8 cellular contexts compared by ENCODE assay signal in genomic region chr3:150372320-150373118, GRCh38. TPM values are rescaled to one million over a fixed set of nuclear protein-coding genes. Genes with fewer than 3 reads are reported as not detected.
DNase-seq lines count a peak whose midpoint lies in the region; ATAC-seq, FAIRE-seq and TF ChIP-seq lines count a peak whose summit lies in the region.

No MANE protein-coding gene starts in this region.

- peak overlapping the region; percentile 23; the same call in 1 of the 2 replicates for H3K27ac ChIP-seq in HUES64 (ENCODE audit: low read depth, low read length)

- no peaks in the 10 kb centered on the region for H3K27me3 ChIP-seq in HUES64 (ENCODE audit: insufficient read depth, low read length)
- no peaks in the 10 kb centered on the region for H3K27me3 ChIP-seq in bronchial epithelial cell (ENCODE audit: control insufficient read depth, insufficient read depth, low read length)

- 86% methylated on average over 3 of the region's 3 CpGs for WGBS in HUES64

- no peaks in the 10 kb centered on the region for H3K9me3 ChIP-seq in HUES64 (ENCODE audit: insufficient read depth, low read depth, low read length)

- no peaks in the 10 kb centered on the region for H3K27me3 Mint-ChIP-seq in osteocyte (ENCODE audit: unreplicated experiment)

- peaks cover 72% of the 10 kb centered on the region for H3K4me1 Mint-ChIP-seq in osteocyte (ENCODE audit: unreplicated experiment)

- H3K4me3 Mint-ChIP-seq in osteocyte (ENCODE audit: unreplicated experiment) = no peak overlapping the region

- DNase-seq in GM10248 (ENCODE audit: extremely low spot score) (peak; percentile 21), bronchial epithelial cell (ENCODE audit: low read depth) (no peak), osteocyte (ENCODE audit: extremely low spot score, unreplicated experiment) (no peak), NCI-H2029 treated with DMSO at 0.1 percent for 48 hours (lab: John Stamatoyannopoulos, UW) (no peak)

- peaks cover 33% of the 10 kb centered on the region for H3K4me1 ChIP-seq in HUES64 (ENCODE audit: insufficient read depth, low read length)

- no peaks in the 10 kb centered on the region for H3K36me3 Mint-ChIP-seq in osteocyte (ENCODE audit: unreplicated experiment)

- FAIRE-seq in bronchial epithelial cell (lab: Jason Lieb, UNC) = no peak

- no peak overlapping the region for H3K9ac ChIP-seq in HUES64 (ENCODE audit: low read depth, low read length)

- H3K4me3 ChIP-seq in HUES64 (ENCODE audit: low read length) (no peak overlapping the region), bronchial epithelial cell (ENCODE audit: low read depth, low read length) (no peak overlapping the region)

- POLR2A ChIA-PET in GM10248 (lab: Yijun Ruan, JAX) = no interaction called here

- CTCF ChIA-PET in GM10248 (lab: Yijun Ruan, JAX) = interaction anchor here (1.0 to 1.9 kb wide), 4 partner anchors 9 to 35 kb away, joined by 3 to 5 read pairs (median 3); partner anchors contain the start of gene TSC22D2

- TF ChIP-seq CTCF in GM10248 (IDR thresholded peaks at IDR 0.05; ENCODE audit: control extremely low read depth, extremely low read depth, low read depth, missing control alignments) (no peak), bronchial epithelial cell (IDR thresholded peaks at IDR 0.05; ENCODE audit: insufficient read depth, low read length, severe bottlenecking) (peak; percentile 7), osteocyte (IDR thresholded peaks at IDR 0.05) (peak; percentile 45)

- ATAC-seq in HG03159 (IDR thresholded peaks at IDR 0.05; ENCODE audit: unreplicated experiment) (no peak), esophagus mucosa (no peak), GM21825 (IDR thresholded peaks at IDR 0.05; ENCODE audit: unreplicated experiment) (no peak)

- H3K9me3 Mint-ChIP-seq in osteocyte (ENCODE audit: unreplicated experiment) = no peaks in the 10 kb centered on the region

- H3K36me3 ChIP-seq in HUES64 (ENCODE audit: insufficient read depth, low read length) = no peaks in the 10 kb centered on the region
- H3K36me3 ChIP-seq in bronchial epithelial cell (ENCODE audit: control insufficient read depth, insufficient read depth, low read length) = no peaks in the 10 kb centered on the region

- peak overlapping the region; percentile 86 for H3K27ac Mint-ChIP-seq in osteocyte (ENCODE audit: unreplicated experiment)

RNA-seq across cellular contexts. Expression of gene TSC22D2, which starts 35.6 kb away (rescaled TPM):
- polyA plus RNA-seq in HUES64 (2013, experiment 1 of 2) = 18.3 TPM
- 17.1 TPM for polyA plus RNA-seq in HUES64 (2013, experiment 2 of 2)
- 5.0 and 5.8 TPM in 2 replicates for total RNA-seq in bronchial epithelial cell
- 51.3 and 51.5 TPM in 2 replicates for total RNA-seq in osteocyte
- 28.1 TPM for total RNA-seq in esophagus mucosa
